Comparison of ENCODE assay signal across 19 cellular contexts in the genomic region with DNA sequence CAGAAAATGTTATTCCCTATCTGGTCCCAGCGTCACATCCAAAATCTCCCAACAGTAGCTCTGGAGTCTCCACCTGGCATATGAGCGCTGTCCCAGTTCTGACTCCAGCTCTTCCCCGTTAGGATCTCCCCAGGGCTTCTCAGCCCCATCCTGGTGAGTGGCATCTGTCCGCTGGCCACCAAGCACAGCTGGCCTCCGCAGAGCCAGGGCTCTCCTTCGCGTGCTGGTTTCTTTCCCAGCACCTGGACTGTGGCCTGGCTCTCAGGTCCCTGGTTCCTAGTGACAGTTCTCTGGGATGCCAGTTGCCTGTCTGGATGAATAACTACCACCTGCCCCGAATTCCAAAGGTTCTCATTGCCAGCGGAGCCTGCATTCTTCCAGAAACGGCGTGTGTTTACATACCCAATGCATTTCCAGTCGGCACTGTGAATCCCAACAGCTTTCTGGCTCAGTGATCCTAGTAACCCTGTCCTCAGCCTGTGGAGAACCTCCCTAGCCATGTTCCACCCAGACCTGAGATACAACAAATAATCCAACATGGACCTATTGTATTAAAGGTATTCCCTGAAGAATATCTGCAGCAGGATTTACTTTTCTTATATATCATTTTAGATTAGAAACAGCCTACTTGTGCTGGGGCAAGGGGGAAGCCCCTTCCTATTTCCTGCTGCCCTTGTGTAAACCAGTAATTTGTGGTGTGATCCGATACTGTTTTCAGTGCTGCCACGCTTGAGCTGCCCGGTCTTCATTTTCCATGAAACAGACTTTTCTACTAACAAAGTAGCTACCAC.
DNase-seq lines count a peak whose midpoint lies in the region; ATAC-seq and TF ChIP-seq lines count a peak whose summit lies in the region.
"Had no signal": no experiment of that assay in that cellular context is flagged by ENCODE, and none has a peak within 500 bp of the region (broad histone marks: within the 10 kb centered on the region; RNA-seq: fewer than 3 reads in every experiment).

No MANE protein-coding gene starts in this region.

- no peaks in the 10 kb centered on the region for H3F3A ChIP-seq in smooth muscle cell (ENCODE audit: low read depth)

- no peaks in the 10 kb centered on the region for H3K79me2 ChIP-seq in smooth muscle cell (ENCODE audit: low read depth)

- ATAC-seq in GM18861 (IDR thresholded peaks at IDR 0.05; ENCODE audit: unreplicated experiment) (peak; percentile 66), GM21390 (IDR thresholded peaks at IDR 0.05; ENCODE audit: unreplicated experiment) (peak; percentile 47), HG03066 (IDR thresholded peaks at IDR 0.05; ENCODE audit: low read depth, unreplicated experiment) (peak; percentile 92), sciatic nerve (no peak), HG02973 (IDR thresholded peaks at IDR 0.05; ENCODE audit: unreplicated experiment) (no peak), lower lobe of right lung (no peak)
- ATAC-seq: activated naive CD4-positive, alpha-beta T cell treated with anti-CD3 and anti-CD28 coated beads, Interleukin-2, amount 50 U/mL, for 72 hours; activated T-cell treated with anti-CD3 and anti-CD28 coated beads, Interleukin-2, amount 50 U/mL, for 72 hours; psoas muscle; SK-N-SH treated with all-trans-retinoic acid at 6 μM for 48 hours had no signal

- H3K27me3 ChIP-seq in smooth muscle cell (ENCODE audit: low read depth) (peaks cover 8% of the 10 kb centered on the region), lower lobe of right lung (ENCODE audit: low read depth) (no peaks in the 10 kb centered on the region)
- H3K27me3 ChIP-seq: neural progenitor cell had no signal

- no peaks in the 10 kb centered on the region for H3K4me1 ChIP-seq in smooth muscle cell (ENCODE audit: low read depth)
- no peaks in the 10 kb centered on the region for H3K4me1 ChIP-seq in lower lobe of right lung
- H3K4me1 ChIP-seq: left ventricle myocardium inferior, neural progenitor cell, psoas muscle had no signal

- no peak overlapping the region for H3K4me2 ChIP-seq in smooth muscle cell
- H3K4me2 ChIP-seq: neural progenitor cell had no signal

- intact Hi-C loops in sciatic nerve (cut with DNase I) (no loop called here), lower lobe of right lung (cut with DNase I) (loop anchor here (10.0 kb wide), 1 partner anchor 112 kb away; no protein-coding TSS in a partner anchor)

- H3K9ac ChIP-seq in smooth muscle cell (ENCODE audit: low read depth), result no peak overlapping the region
- H3K9ac ChIP-seq: neural progenitor cell had no signal

- H4K20me1 ChIP-seq in smooth muscle cell (ENCODE audit: low read depth), result no peaks in the 10 kb centered on the region

- WGBS in smooth muscle cell (ENCODE audit: low lambda C conversion rate), result 88% methylated on average over 15 of the region's 15 CpGs

- H3K4me3 ChIP-seq in smooth muscle cell, result no peak overlapping the region
- no peak overlapping the region for H3K4me3 ChIP-seq in lower lobe of right lung
- H3K4me3 ChIP-seq: left ventricle myocardium inferior, neural progenitor cell, psoas muscle had no signal

- no peaks in the 10 kb centered on the region for H3K36me3 ChIP-seq in smooth muscle cell (ENCODE audit: low read depth)
- H3K36me3 ChIP-seq in lower lobe of right lung, result no peaks in the 10 kb centered on the region
- H3K36me3 ChIP-seq: left ventricle myocardium inferior, neural progenitor cell had no signal

- TF ChIP-seq CTCF in smooth muscle cell (IDR thresholded peaks at IDR 0.05; ENCODE audit: borderline replicate concordance, insufficient read depth, poor library complexity, severe bottlenecking) (no peak), lower lobe of right lung (IDR thresholded peaks at IDR 0.05) (no peak)

- peak overlapping the region; percentile 52 for H3K27ac ChIP-seq in caudate nucleus (ENCODE audit: low read depth, low read length)
- no peak overlapping the region for H3K27ac ChIP-seq in smooth muscle cell (ENCODE audit: low read depth)
- no peak overlapping the region for H3K27ac ChIP-seq in lower lobe of right lung
- H3K27ac ChIP-seq: C4-2B, left ventricle myocardium inferior, neural progenitor cell, psoas muscle had no signal

- DNase-seq in caudate nucleus (lab: John Stamatoyannopoulos, UW), result no peak
- no peak for DNase-seq in sciatic nerve (ENCODE audit: low spot score)
- DNase-seq in smooth muscle cell (lab: John Stamatoyannopoulos, UW; ENCODE audit: unreplicated experiment), result no peak
- DNase-seq in lower lobe of right lung, result no peak
- DNase-seq: ACHN; activated T-cell treated with anti-CD3 and anti-CD28 coated beads, Interleukin-2, amount 50 U/mL, for 72 hours; left ventricle myocardium inferior; NCI-H2029; psoas muscle; RPMI8226; stimulated activated CD4-positive, alpha-beta T cell treated with anti-CD3 and anti-CD28 coated beads, Interleukin-4, amount 100 ng/mL, for 24 hours had no signal

- no peak overlapping the region for H2AFZ ChIP-seq in smooth muscle cell (ENCODE audit: low read depth)
- H2AFZ ChIP-seq: neural progenitor cell had no signal

- H3K9me3 ChIP-seq in smooth muscle cell (replicated peaks; ENCODE audit: low read depth) (no peaks in the 10 kb centered on the region), lower lobe of right lung (no peaks in the 10 kb centered on the region)

Comparison
In these comparisons a context has a peak if more than half of its experiments do, and no peak if none do; other contexts are left out.
1. ATAC-seq: peak in GM18861 (single experiment), GM21390 (single experiment) and HG03066 (single experiment); none in sciatic nerve (single experiment), HG02973 (single experiment) and lower lobe of right lung (0 of 2).